In the genomic region with DNA sequence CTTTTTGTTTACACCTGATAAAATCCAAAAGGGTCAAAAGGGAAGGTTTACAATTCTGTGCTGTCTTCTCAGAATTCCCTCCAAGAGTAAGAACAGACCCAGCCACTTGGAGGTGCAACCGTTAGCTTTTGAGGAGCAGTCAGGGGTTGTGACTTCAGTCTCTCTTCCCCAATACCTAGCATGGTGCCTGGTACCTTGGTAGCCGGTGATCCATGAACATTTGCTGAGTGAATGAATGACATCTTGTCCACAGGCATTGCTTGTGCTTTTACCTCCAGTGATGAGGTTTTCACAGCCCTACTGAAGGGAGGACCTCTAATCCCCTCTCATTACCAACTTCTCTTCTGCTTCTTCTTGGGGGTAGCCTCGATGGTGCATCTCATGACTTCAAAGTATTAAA, we compare ENCODE assay signal across 25 cellular contexts. TPM values are rescaled to one million over a fixed set of nuclear protein-coding genes. Genes with fewer than 3 reads are reported as not detected.
DNase-seq lines count a peak whose midpoint lies in the region; ATAC-seq and TF ChIP-seq lines count a peak whose summit lies in the region.
"Had no signal": no experiment of that assay in that cellular context is flagged by ENCODE, and none has a peak within 500 bp of the region (broad histone marks: within the 10 kb centered on the region; RNA-seq: fewer than 3 reads in every experiment).

No MANE protein-coding gene starts in this region.

- H3K4me2 ChIP-seq in osteoblast (ENCODE audit: insufficient read depth, low read length), result no peak overlapping the region
- H3K4me2 ChIP-seq: A549 had no signal

- H3K27ac Mint-ChIP-seq in activated CD8-positive, alpha-beta memory T cell treated with anti-CD3 and anti-CD28 coated beads, Interleukin-2, amount 10 ng/mL, durations not matched to agents 7 days and 5 days, result peak overlapping the region; percentile 81
- H3K27ac Mint-ChIP-seq in activated T-helper 17 cell treated with anti-CD3 and anti-CD28 coated beads, Interleukin-2, amount 50 U/mL, for 72 hours, result peak overlapping the region; percentile 90
- peak overlapping the region; percentile 2 to 86 (median 62) for H3K27ac Mint-ChIP-seq in naive thymus-derived CD8-positive, alpha-beta T cell
- H3K27ac Mint-ChIP-seq: nephron, WTC11 had no signal

- no peaks in the 10 kb centered on the region for H3K9me3 Mint-ChIP-seq in activated CD8-positive, alpha-beta memory T cell treated with anti-CD3 and anti-CD28 coated beads, Interleukin-2, amount 10 ng/mL, durations not matched to agents 7 days and 5 days (ENCODE audit: low read depth)
- H3K9me3 Mint-ChIP-seq in activated T-helper 17 cell treated with anti-CD3 and anti-CD28 coated beads, Interleukin-2, amount 50 U/mL, for 72 hours, result no peaks in the 10 kb centered on the region
- H3K9me3 Mint-ChIP-seq in naive thymus-derived CD8-positive, alpha-beta T cell, result no peaks in the 10 kb centered on the region
- H3K9me3 Mint-ChIP-seq: nephron, WTC11 had no signal

- intact Hi-C loops in testis (cut with DNase I; ENCODE audit: low total_unique reads), result no loop called here

- no peaks in the 10 kb centered on the region for H3K36me3 ChIP-seq in osteoblast (ENCODE audit: insufficient read depth, low read length)
- H3K36me3 ChIP-seq in testis (ENCODE audit: low read depth, missing control alignments), result no peaks in the 10 kb centered on the region
- H3K36me3 ChIP-seq: ascending aorta had no signal

- TF ChIP-seq POLR2A in testis (IDR thresholded peaks at IDR 0.05), result no peak

- H3K4me1 ChIP-seq in osteoblast (ENCODE audit: insufficient read depth, low read length) (no peaks in the 10 kb centered on the region), testis (no peaks in the 10 kb centered on the region)
- H3K4me1 ChIP-seq: A549, ascending aorta, parathyroid adenoma had no signal

- no peaks in the 10 kb centered on the region for H4K20me1 ChIP-seq in osteoblast (ENCODE audit: insufficient read depth, low read length)

- peaks cover 84% of the 10 kb centered on the region for H3K36me3 Mint-ChIP-seq in activated CD8-positive, alpha-beta memory T cell treated with anti-CD3 and anti-CD28 coated beads, Interleukin-2, amount 10 ng/mL, durations not matched to agents 7 days and 5 days
- peaks cover 98% of the 10 kb centered on the region for H3K36me3 Mint-ChIP-seq in activated T-helper 17 cell treated with anti-CD3 and anti-CD28 coated beads, Interleukin-2, amount 50 U/mL, for 72 hours (ENCODE audit: low read depth)
- peaks cover 0 to 31% (median 8%) of the 10 kb centered on the region in 3 donors for H3K36me3 Mint-ChIP-seq in naive thymus-derived CD8-positive, alpha-beta T cell

- no peak for DNase-seq in activated CD8-positive, alpha-beta memory T cell treated with anti-CD3 and anti-CD28 coated beads, Interleukin-2, amount 10 ng/mL, durations not matched to agents 7 days and 5 days
- DNase-seq in activated CD8-positive, alpha-beta memory T cell treated with anti-CD3 and anti-CD28 coated beads for 24 hours, result no peak
- DNase-seq in HL-60 (ENCODE audit: low read depth in 1 of 2, low spot score in 1 of 2) (peak in 1 of 2 experiments; percentile 15), GM19238 (ENCODE audit: insufficient read length, low spot score) (no peak), osteoblast (ENCODE audit: insufficient read length, low spot score, missing footprints) (no peak), testis (no peak)
- DNase-seq in naive thymus-derived CD8-positive, alpha-beta T cell, result no peak
- DNase-seq: activated effector memory CD4-positive, alpha-beta T cell treated with anti-CD3 and anti-CD28 coated beads, Interleukin-2, amount 50 U/mL, for 16 hours; central memory CD4-positive, alpha-beta T cell; left lung; MM.1S; NCI-H1694; NCI-H2171; NCI-H524; right cardiac atrium; stimulated activated CD4-positive, alpha-beta T cell treated with anti-CD3 and anti-CD28 coated beads, Interleukin-12 subunit alpha, Interleukin-12 subunit beta, amount 100 ng/mL, for 4 hours; T-helper 9 cell had no signal

- H3K9me3 ChIP-seq in osteoblast (ENCODE audit: low read depth, low read length) (no peaks in the 10 kb centered on the region), testis (no peaks in the 10 kb centered on the region)
- H3K9me3 ChIP-seq: A549, ascending aorta, left lung had no signal

- H3K27me3 ChIP-seq in HL-60 (ENCODE audit: insufficient read depth, poor library complexity, severe bottlenecking) (no peaks in the 10 kb centered on the region), osteoblast (ENCODE audit: insufficient read depth, low read length) (peaks cover 69% of the 10 kb centered on the region), testis (no peaks in the 10 kb centered on the region)
- H3K27me3 ChIP-seq: ascending aorta had no signal

- H3K79me2 ChIP-seq in osteoblast (ENCODE audit: insufficient read depth, low read length), result no peaks in the 10 kb centered on the region
- H3K79me2 ChIP-seq: parathyroid adenoma had no signal

- H3K4me1 Mint-ChIP-seq in activated CD8-positive, alpha-beta memory T cell treated with anti-CD3 and anti-CD28 coated beads, Interleukin-2, amount 10 ng/mL, durations not matched to agents 7 days and 5 days, result peaks cover 87% of the 10 kb centered on the region
- peaks cover 35% of the 10 kb centered on the region for H3K4me1 Mint-ChIP-seq in activated T-helper 17 cell treated with anti-CD3 and anti-CD28 coated beads, Interleukin-2, amount 50 U/mL, for 72 hours
- H3K4me1 Mint-ChIP-seq in naive thymus-derived CD8-positive, alpha-beta T cell, result peaks cover 11 to 67% (median 51%) of the 10 kb centered on the region in 4 donors

- H2AFZ ChIP-seq in osteoblast (ENCODE audit: low read length), result no peak overlapping the region
- H2AFZ ChIP-seq: parathyroid adenoma had no signal

- TF ChIP-seq CTCF in HL-60 (IDR thresholded peaks at IDR 0.05; ENCODE audit: insufficient read depth, low read length), result no peak
- TF ChIP-seq CTCF in osteoblast (IDR thresholded peaks at IDR 0.05; ENCODE audit: extremely low read depth, low read depth, low read length), result no peak
- TF ChIP-seq CTCF in testis (IDR thresholded peaks at IDR 0.05), result no peak

- H3K4me3 ChIP-seq in HL-60 (replicated peaks; ENCODE audit: insufficient read depth, low read length) (no peak overlapping the region), osteoblast (ENCODE audit: insufficient read depth, low read length) (no peak overlapping the region), testis (no peak overlapping the region)
- H3K4me3 ChIP-seq: A549, ascending aorta, left lung had no signal

- H3K27me3 Mint-ChIP-seq in activated CD8-positive, alpha-beta memory T cell treated with anti-CD3 and anti-CD28 coated beads, Interleukin-2, amount 10 ng/mL, durations not matched to agents 7 days and 5 days, result no peaks in the 10 kb centered on the region
- H3K27me3 Mint-ChIP-seq in activated T-helper 17 cell treated with anti-CD3 and anti-CD28 coated beads, Interleukin-2, amount 50 U/mL, for 72 hours, result no peaks in the 10 kb centered on the region
- H3K27me3 Mint-ChIP-seq in naive thymus-derived CD8-positive, alpha-beta T cell, result no peaks in the 10 kb centered on the region

- POLR2A ChIA-PET in naive thymus-derived CD8-positive, alpha-beta T cell (lab: Charles Lee), result interaction anchor here (1.0 to 5.0 kb wide), 2 partner anchors 10 to 62 kb away, joined by 4 to 56 read pairs; a partner anchor contains a TSS

- H3K27ac ChIP-seq in HL-60 (replicated peaks), result peak overlapping the region; percentile 99
- H3K27ac ChIP-seq in osteoblast (ENCODE audit: low read depth, low read length), result no peak overlapping the region
- H3K27ac ChIP-seq in testis, result no peak overlapping the region
- H3K27ac ChIP-seq: A549, ascending aorta, epithelial cell of prostate, parathyroid adenoma had no signal

- peak overlapping the region; percentile 20 for H3K4me3 Mint-ChIP-seq in activated CD8-positive, alpha-beta memory T cell treated with anti-CD3 and anti-CD28 coated beads, Interleukin-2, amount 10 ng/mL, durations not matched to agents 7 days and 5 days
- H3K4me3 Mint-ChIP-seq in activated T-helper 17 cell treated with anti-CD3 and anti-CD28 coated beads, Interleukin-2, amount 50 U/mL, for 72 hours, result peak overlapping the region; percentile 68
- H3K4me3 Mint-ChIP-seq in naive thymus-derived CD8-positive, alpha-beta T cell, result no peak overlapping the region
- H3K4me3 Mint-ChIP-seq: nephron, WTC11 had no signal

- WGBS in testis, 2 donors, result 87 to 93% methylated on average over 3 of the region's 3 CpGs

- CTCF ChIA-PET in activated CD8-positive, alpha-beta memory T cell treated with anti-CD3 and anti-CD28 coated beads, Interleukin-2, amount 10 ng/mL, durations not matched to agents 7 days and 5 days (lab: Charles Lee), result interaction anchor here (0.9 to 3.4 kb wide), 14 partner anchors 8 to 167 kb away, joined by 3 to 25 read pairs (median 4); a partner anchor contains a TSS

- ATAC-seq in activated CD8-positive, alpha-beta memory T cell treated with anti-CD3 and anti-CD28 coated beads, Interleukin-2, amount 10 ng/mL, durations not matched to agents 7 days and 5 days, result no peak
- no peak for ATAC-seq in activated T-helper 17 cell treated with anti-CD3 and anti-CD28 coated beads, Interleukin-2, amount 50 U/mL, for 72 hours (replicated peaks)
- no peak for ATAC-seq in naive thymus-derived CD8-positive, alpha-beta T cell
- ATAC-seq: A549, HCT116, left lung, right cardiac atrium had no signal

RNA-seq across cellular contexts. Expression of a gene that starts 11.7 kb away (rescaled TPM):
- total RNA-seq in activated CD8-positive, alpha-beta memory T cell treated with anti-CD3 and anti-CD28 coated beads, Interleukin-2, amount 10 ng/mL, durations not matched to agents 7 days and 5 days, result 100 to 1,000 TPM in 1 of 2 experiments, 10 to 100 TPM in 1; 87.8 to 101 TPM
- total RNA-seq in activated T-helper 17 cell treated with anti-CD3 and anti-CD28 coated beads, Interleukin-2, amount 50 U/mL, for 72 hours, result 10 to 100 TPM; 33.0 to 38.6 TPM
- total RNA-seq in naive thymus-derived CD8-positive, alpha-beta T cell, result 10 to 100 TPM; 18.2 to 22.4 TPM
- polyA plus RNA-seq in naive thymus-derived CD8-positive, alpha-beta T cell, result 10 to 100 TPM in 1 of 3 donors, 1 to 10 TPM in 2; 5.6 to 12.4 (median 6.7) TPM
- total RNA-seq in osteoblast (under 0.01 TPM in 1 of 2 replicates, not detected in the other), testis (1 to 10 TPM; 3.1 to 4.0 TPM)
- 1.3 TPM for polyA plus RNA-seq in testis (ENCODE audit: insufficient read depth, low read depth, low replicate concordance)
- total RNA-seq: ascending aorta had no signal

Comparison
In these comparisons a context has a peak if more than half of its experiments do, and no peak if none do; other contexts are left out.
1. H3K4me3 Mint-ChIP-seq: peak in activated CD8-positive, alpha-beta memory T cell treated with anti-CD3 and anti-CD28 coated beads, Interleukin-2, amount 10 ng/mL, durations not matched to agents 7 days and 5 days (single experiment) and activated T-helper 17 cell treated with anti-CD3 and anti-CD28 coated beads, Interleukin-2, amount 50 U/mL, for 72 hours (single experiment); none in naive thymus-derived CD8-positive, alpha-beta T cell (0 of 10).
2. Peak in every context shown above with its lines, with median percentiles within 50 percentile points of each other: H3K27ac Mint-ChIP-seq.